Comparison of ENCODE assay signal across 21 cellular contexts in genomic region chr22:43202756-43203155, GRCh38.
"Had no signal": no experiment of that assay in that cellular context is flagged by ENCODE, and none has a peak within 500 bp of the region (broad histone marks: within the 10 kb centered on the region; RNA-seq: fewer than 3 reads in every experiment).

No MANE protein-coding gene starts in this region.

- H3K27ac ChIP-seq: epithelial cell of prostate, left ventricle myocardium inferior, parathyroid adenoma, uterus, WERI-Rb-1 had no signal

- ATAC-seq: activated CD8-positive, alpha-beta T cell treated with anti-CD3 and anti-CD28 coated beads, Interleukin-2, amount 10 ng/mL, durations not matched to agents 7 days and 5 days; natural killer cell treated with Interleukin-12 subunit alpha and Interleukin-12 subunit beta and Interleukin-15 and Interleukin-18, amount 100 ng/mL, for 72 hours; sciatic nerve; stimulated activated memory B cell treated with anti-CD40 and anti-IgM and Interleukin-4, amounts not matched to agents 10 μg/mL and 1 μg/mL and 100 μg/mL, for 72 hours had no signal

- H3K27me3 ChIP-seq: uterus had no signal

- H3K36me3 Mint-ChIP-seq: activated naive CD8-positive, alpha-beta T cell treated with anti-CD3 and anti-CD28 coated beads for 36 hours; natural killer cell treated with Interleukin-12 subunit alpha and Interleukin-12 subunit beta and Interleukin-15 and Interleukin-18, amount 100 ng/mL, for 72 hours; stimulated activated memory B cell treated with anti-CD40 and anti-IgM and Interleukin-4, amounts not matched to agents 10 μg/mL and 1 μg/mL and 100 μg/mL, for 72 hours had no signal

- H3K9me3 Mint-ChIP-seq: activated naive CD8-positive, alpha-beta T cell treated with anti-CD3 and anti-CD28 coated beads for 36 hours; natural killer cell treated with Interleukin-12 subunit alpha and Interleukin-12 subunit beta and Interleukin-15 and Interleukin-18, amount 100 ng/mL, for 72 hours had no signal

- DNase-seq: activated CD4-positive, alpha-beta T cell treated with anti-CD3 and anti-CD28 coated beads for 1 hour; activated CD4-positive, alpha-beta T cell treated with anti-CD3 and anti-CD28 coated beads, Interleukin-2, amount 50 U/mL, for 1 hour; activated CD8-positive, alpha-beta T cell treated with anti-CD3 and anti-CD28 coated beads, Interleukin-2, amount 10 ng/mL, durations not matched to agents 7 days and 5 days; activated naive CD8-positive, alpha-beta T cell treated with anti-CD3 and anti-CD28 coated beads for 36 hours; activated T-cell treated with anti-CD3 and anti-CD28 coated beads, Interleukin-2, amount 50 U/mL, for 1 hour; amniotic stem cell; left ventricle myocardium inferior; mammary epithelial cell; nucleus accumbens; small intestine; stimulated activated CD4-positive, alpha-beta T cell treated with anti-CD3 and anti-CD28 coated beads, Interleukin-2, amount 100 ng/mL, for 24 hours; trophoblast cell; uterus; WERI-Rb-1 had no signal

- H3K4me3 Mint-ChIP-seq: activated CD8-positive, alpha-beta T cell treated with anti-CD3 and anti-CD28 coated beads, Interleukin-2, amount 10 ng/mL, durations not matched to agents 7 days and 5 days; activated naive CD8-positive, alpha-beta T cell treated with anti-CD3 and anti-CD28 coated beads for 36 hours; natural killer cell treated with Interleukin-12 subunit alpha and Interleukin-12 subunit beta and Interleukin-15 and Interleukin-18, amount 100 ng/mL, for 72 hours; stimulated activated memory B cell treated with anti-CD40 and anti-IgM and Interleukin-4, amounts not matched to agents 10 μg/mL and 1 μg/mL and 100 μg/mL, for 72 hours had no signal

- FAIRE-seq: bronchial epithelial cell, small intestine, TTC549 had no signal

- H3K27ac Mint-ChIP-seq: activated CD8-positive, alpha-beta T cell treated with anti-CD3 and anti-CD28 coated beads, Interleukin-2, amount 10 ng/mL, durations not matched to agents 7 days and 5 days; activated naive CD8-positive, alpha-beta T cell treated with anti-CD3 and anti-CD28 coated beads for 36 hours; natural killer cell treated with Interleukin-12 subunit alpha and Interleukin-12 subunit beta and Interleukin-15 and Interleukin-18, amount 100 ng/mL, for 72 hours; stimulated activated memory B cell treated with anti-CD40 and anti-IgM and Interleukin-4, amounts not matched to agents 10 μg/mL and 1 μg/mL and 100 μg/mL, for 72 hours had no signal

- H3K9me3 ChIP-seq: left ventricle myocardium inferior, uterus had no signal

- H3K4me1 ChIP-seq: parathyroid adenoma, uterus had no signal

- H3K36me3 ChIP-seq: left ventricle myocardium inferior, uterus, WERI-Rb-1 had no signal

- H3K9ac ChIP-seq: parathyroid adenoma had no signal

- H3K4me3 ChIP-seq: left ventricle myocardium inferior, uterus had no signal
